Comparison of ENCODE assay signal across 9 cellular contexts in the genomic region with DNA sequence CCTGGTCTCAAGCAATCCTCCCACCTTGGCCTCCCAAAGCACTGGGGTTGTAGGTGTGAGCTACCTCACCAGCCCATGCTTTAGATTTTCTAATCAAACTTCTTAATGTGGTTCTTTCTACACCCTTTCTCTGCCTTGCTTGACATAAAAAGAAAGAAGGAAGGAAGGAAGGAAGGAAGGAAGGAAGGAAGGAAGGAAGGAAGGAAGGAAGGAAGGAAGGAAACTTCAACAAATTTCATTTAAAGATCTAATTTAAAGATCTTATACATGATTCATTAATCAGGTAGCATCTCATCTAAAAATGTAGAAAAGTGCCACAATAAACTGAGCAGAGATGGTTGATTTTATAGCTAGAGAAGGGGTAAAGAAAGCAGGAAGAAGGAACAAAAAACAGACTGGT.
"Had no signal": no experiment of that assay in that cellular context is flagged by ENCODE, and none has a peak within 500 bp of the region (broad histone marks: within the 10 kb centered on the region; RNA-seq: fewer than 3 reads in every experiment).

No MANE protein-coding gene starts in this region.

- H3K36me3 ChIP-seq: HAP-1 had no signal

- DNase-seq: GM23248, GOT3, H7, H9, HCEC 1CT, HFFc6 had no signal

- H3K27ac ChIP-seq: GM23248 had no signal

- H3K4me3 ChIP-seq: GM23248, GM23338, HAP-1 had no signal

- H3K9me3 ChIP-seq: HAP-1 had no signal

- H3K9ac ChIP-seq: GM23248 had no signal

- ATAC-seq: GM23338, HCT116 had no signal

- H3K4me2 ChIP-seq: GM23338 had no signal
